ENCODE assay signal across 17 cellular contexts in the genomic region with DNA sequence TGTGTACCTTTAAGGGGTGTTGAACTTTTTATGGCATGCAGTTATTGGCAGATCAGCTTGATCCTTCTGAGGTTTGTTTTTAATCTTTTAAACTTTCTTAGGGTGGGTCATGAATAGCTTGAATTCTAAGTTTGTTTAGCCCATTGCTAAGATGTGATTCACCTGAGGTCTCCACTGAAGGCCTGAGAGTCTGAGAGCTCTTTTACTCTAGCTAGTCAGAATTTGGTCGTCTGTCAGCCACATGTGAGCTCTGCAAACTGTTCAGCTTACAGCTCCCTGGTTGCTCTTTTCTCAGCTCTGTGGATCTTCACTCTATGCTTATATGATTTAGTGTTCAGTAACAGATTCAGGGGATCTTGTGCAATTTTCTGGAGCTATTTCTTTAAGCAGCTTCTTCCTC.
DNase-seq lines count a peak whose midpoint lies in the region; ATAC-seq and TF ChIP-seq lines count a peak whose summit lies in the region.
"Had no signal": no experiment of that assay in that cellular context is flagged by ENCODE, and none has a peak within 500 bp of the region (broad histone marks: within the 10 kb centered on the region; RNA-seq: fewer than 3 reads in every experiment).

No MANE protein-coding gene starts in this region.

- H3K4me2 ChIP-seq in hepatocyte = no peak overlapping the region

- H2AFZ ChIP-seq in ACC112 (ENCODE audit: low read length, unreplicated experiment) (peak overlapping the region; percentile 75), hepatocyte (no peak overlapping the region)

- H3K79me2 ChIP-seq in ACC112 (ENCODE audit: control insufficient read depth, insufficient read depth, low read length, unreplicated experiment) (no peaks in the 10 kb centered on the region), hepatocyte (no peaks in the 10 kb centered on the region)

- no peaks in the 10 kb centered on the region for H3K9me2 ChIP-seq in hepatocyte (replicated peaks; ENCODE audit: insufficient read depth)

- H3K36me3 ChIP-seq in ACC112 (ENCODE audit: insufficient read depth, low read length) (no peaks in the 10 kb centered on the region), hepatocyte (replicated peaks; ENCODE audit: insufficient read depth, low read depth) (no peaks in the 10 kb centered on the region), esophagus squamous epithelium (no peaks in the 10 kb centered on the region)

- H3K27ac ChIP-seq in ACC112 (ENCODE audit: low read depth, low read length) (no peak overlapping the region), hepatocyte (peak overlapping the region; percentile 6), esophagus squamous epithelium (no peak overlapping the region)

- ATAC-seq in GM18519 (IDR thresholded peaks at IDR 0.05; ENCODE audit: low FRiP score, unreplicated experiment) = no peak
- ATAC-seq: left colon, mucosa of descending colon had no signal

- H3K27me3 ChIP-seq in ACC112 (ENCODE audit: insufficient read depth, low read length) (no peaks in the 10 kb centered on the region), hepatocyte (peaks cover 6% of the 10 kb centered on the region), esophagus squamous epithelium (peaks cover 0 to 34% (median 0%) of the 10 kb centered on the region in 4 donors)

- peaks cover 20% of the 10 kb centered on the region for H3K4me1 ChIP-seq in ACC112 (ENCODE audit: control insufficient read depth, insufficient read depth, low read length, unreplicated experiment)
- H3K4me1 ChIP-seq in hepatocyte (ENCODE audit: insufficient read depth) = peaks cover 4% of the 10 kb centered on the region
- no peaks in the 10 kb centered on the region for H3K4me1 ChIP-seq in esophagus squamous epithelium

- H3K9me3 ChIP-seq in hepatocyte (ENCODE audit: low read depth) = no peaks in the 10 kb centered on the region
- H3K9me3 ChIP-seq in esophagus squamous epithelium = peaks cover 0 to 8% (median 0%) of the 10 kb centered on the region in 3 donors

- DNase-seq in HCEC 1CT = peak; percentile 11
- DNase-seq in amniotic stem cell (lab: John Stamatoyannopoulos, UW) = peak; percentile 44
- no peak for DNase-seq in hepatocyte (ENCODE audit: low spot score)
- DNase-seq in DMS153 (lab: John Stamatoyannopoulos, UW) = no peak
- DNase-seq in NCI-H510A (lab: John Stamatoyannopoulos, UW) = no peak
- DNase-seq in esophagus squamous epithelium (lab: John Stamatoyannopoulos, UW) = no peak
- DNase-seq: activated CD4-positive, alpha-beta T cell treated with anti-CD3 and anti-CD28 coated beads, Interleukin-2, amount 50 U/mL, for 1 hour; activated gamma-delta T cell treated with Interleukin-2 at 50 U/mL for 16 hours; CD4-positive, CD25-positive, alpha-beta regulatory T cell; left colon; mucosa of descending colon; NCI-H1105; NCI-H526; SHP77 treated with DMSO at 0.1 percent for 48 hours; substantia nigra had no signal

- H4K20me1 ChIP-seq in hepatocyte (ENCODE audit: insufficient read depth, poor library complexity, severe bottlenecking) = no peaks in the 10 kb centered on the region

- no peak overlapping the region for H3K4me3 ChIP-seq in ACC112 (ENCODE audit: low read depth, low read length)
- no peak overlapping the region for H3K4me3 ChIP-seq in hepatocyte
- no peak overlapping the region for H3K4me3 ChIP-seq in esophagus squamous epithelium
- H3K4me3 ChIP-seq: mucosa of descending colon had no signal

- TF ChIP-seq CTCF in hepatocyte (IDR thresholded peaks at IDR 0.05; ENCODE audit: poor library complexity) (no peak), esophagus squamous epithelium (IDR thresholded peaks at IDR 0.05) (no peak)

- intact Hi-C loops in esophagus squamous epithelium (cut with DNase I) = no loop called here

- WGBS in hepatocyte (ENCODE audit: low lambda C conversion rate, missing lambda C conversion rate) = 31% methylated on average over 1 of the region's 1 CpG
- WGBS in esophagus squamous epithelium, 2 donors = 21 to 23% methylated on average over 1 of the region's 1 CpG

- TF ChIP-seq POLR2A in esophagus squamous epithelium (IDR thresholded peaks at IDR 0.05) = no peak

Comparison
In these comparisons a context has a peak if more than half of its experiments do, and no peak if none do; other contexts are left out.
1. DNase-seq: peak in HCEC 1CT (single experiment) and amniotic stem cell (single experiment); none in hepatocyte (single experiment), DMS153 (single experiment), NCI-H510A (single experiment) and esophagus squamous epithelium (single experiment).